21 cellular contexts compared by ENCODE assay signal in the genomic region with DNA sequence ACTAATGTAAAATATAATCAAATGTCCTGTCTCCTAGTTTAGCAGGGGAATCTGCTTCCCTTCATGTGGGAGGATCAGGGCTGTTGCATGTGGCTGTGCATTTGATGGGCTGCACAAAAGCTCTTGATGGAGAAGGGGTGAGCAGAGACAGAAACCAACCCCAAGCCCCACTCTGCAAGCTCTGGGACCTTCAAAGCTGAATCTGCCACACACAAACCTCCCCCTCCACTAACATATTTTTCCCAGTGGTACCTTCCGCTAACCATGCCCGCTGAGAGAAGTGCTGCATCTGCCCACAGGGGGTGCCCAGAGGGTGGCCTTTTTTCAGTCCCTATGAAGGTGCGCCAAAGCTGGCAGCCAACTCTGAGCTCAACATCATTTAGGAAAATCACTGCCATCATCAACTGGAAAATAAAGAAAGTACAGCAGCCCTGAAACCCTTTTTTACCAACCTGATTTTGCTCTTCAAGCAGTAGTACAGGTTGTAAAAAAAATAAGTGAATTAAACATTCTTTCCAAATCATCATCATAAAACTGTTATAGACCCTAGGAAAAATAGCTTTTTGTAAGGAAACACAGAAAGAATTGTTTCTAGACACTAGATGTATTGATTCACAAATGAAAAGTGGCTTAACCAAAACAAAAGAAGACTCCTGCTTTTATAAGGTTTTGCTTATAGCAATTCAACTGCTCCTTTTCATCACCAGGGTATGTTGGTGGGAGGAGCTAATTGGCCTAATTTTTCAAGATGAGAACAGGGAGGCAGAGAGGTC.
"Had no signal": no experiment of that assay in that cellular context is flagged by ENCODE, and none has a peak within 500 bp of the region (broad histone marks: within the 10 kb centered on the region; RNA-seq: fewer than 3 reads in every experiment).

No MANE protein-coding gene starts in this region.

- ATAC-seq: activated naive CD4-positive, alpha-beta T cell treated with anti-CD3 and anti-CD28 coated beads, Interleukin-2, amount 50 U/mL, for 72 hours; activated T-helper 17 cell treated with anti-CD3 and anti-CD28 coated beads, Interleukin-2, amount 50 U/mL, for 72 hours; gastroesophageal sphincter; natural killer cell treated with Interleukin-12 subunit alpha and Interleukin-12 subunit beta and Interleukin-15 and Interleukin-18, amount 100 ng/mL, for 72 hours; psoas muscle; right cardiac atrium; stimulated activated naive CD8-positive, alpha-beta T cell treated with anti-CD3 and anti-CD28 coated beads, Interleukin-15, amount 100 ng/mL, for 72 hours; WTC11 had no signal

- H3K4me3 ChIP-seq: gastroesophageal sphincter, ovary, psoas muscle, tibial artery had no signal

- H3K4me1 ChIP-seq: gastroesophageal sphincter, psoas muscle had no signal

- H3K27ac ChIP-seq: epithelial cell of prostate, gastroesophageal sphincter, neutrophil, ovary, psoas muscle, tibial artery had no signal

- H3K9me3 ChIP-seq: gastroesophageal sphincter, neutrophil, ovary, psoas muscle, tibial artery had no signal

- H3K27me3 ChIP-seq: neutrophil, ovary, tibial artery had no signal

- H3K36me3 ChIP-seq: gastroesophageal sphincter, neutrophil, ovary, tibial artery had no signal

- DNase-seq: activated CD4-positive, alpha-beta T cell treated with anti-CD3 and anti-CD28 coated beads, Interleukin-2, amount 50 U/mL, for 4 hours; activated CD8-positive, alpha-beta memory T cell treated with anti-CD3 and anti-CD28 coated beads for 24 hours; activated CD8-positive, alpha-beta memory T cell treated with anti-CD3 and anti-CD28 coated beads, Interleukin-2, amount 50 U/mL, for 4 hours; activated T-cell treated with anti-CD3 and anti-CD28 coated beads, Interleukin-2, amount 50 U/mL, for 24 hours; aorta; head of caudate nucleus; hypothalamus; left cardiac atrium; ovary; psoas muscle; right cardiac atrium; stimulated activated CD4-positive, alpha-beta T cell treated with anti-CD3 and anti-CD28 coated beads, Interleukin-12 subunit alpha, Interleukin-12 subunit beta, amount 100 ng/mL, for 4 hours; stimulated activated naive CD8-positive, alpha-beta T cell treated with anti-CD3 and anti-CD28 coated beads, Interleukin-15, amount 100 ng/mL, for 72 hours; tibial artery had no signal
